Comparison of ENCODE assay signal across 8 cellular contexts in the genomic region with DNA sequence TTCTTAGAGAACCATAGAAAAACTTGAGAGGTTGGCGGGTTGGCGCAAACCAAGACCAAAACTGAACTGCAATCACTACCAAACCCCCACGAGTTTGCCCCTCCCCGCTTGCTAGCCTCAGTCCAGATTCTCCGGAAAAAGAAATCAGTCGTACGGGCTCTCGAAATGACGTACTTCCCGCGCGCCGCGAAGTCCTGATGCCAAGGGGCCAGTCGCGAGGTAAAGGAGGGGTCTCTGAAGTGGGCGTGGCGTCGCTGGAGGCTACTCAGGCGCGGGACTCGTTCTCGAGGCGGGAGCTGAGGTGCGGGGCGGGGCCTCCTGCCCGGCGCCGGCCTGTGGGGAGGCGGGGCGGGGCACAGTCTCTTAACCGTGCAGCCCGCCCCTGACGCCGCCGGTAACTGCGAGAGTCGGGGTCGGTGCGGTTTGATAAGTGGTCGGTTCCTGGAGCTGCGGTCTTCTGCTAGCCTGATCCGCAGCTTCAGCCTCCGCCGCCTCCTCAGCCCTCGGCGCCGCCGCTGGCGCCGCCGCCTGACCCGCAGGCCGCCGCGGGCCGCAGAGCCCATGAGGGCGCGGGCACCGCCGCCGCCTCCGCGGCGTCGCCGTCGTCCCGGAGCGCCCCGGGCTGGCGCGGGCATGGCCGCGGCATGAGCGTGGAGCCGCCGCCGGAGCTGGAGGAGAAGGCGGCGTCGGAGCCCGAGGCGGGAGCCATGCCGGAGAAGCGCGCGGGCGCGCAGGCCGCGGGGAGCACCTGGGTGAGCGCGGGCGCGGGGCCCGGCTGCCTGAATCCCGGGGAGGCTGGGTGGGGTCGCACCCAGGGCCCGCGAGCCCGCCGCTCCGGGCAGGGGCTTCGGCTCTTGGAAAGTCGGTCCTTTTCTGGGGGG. TPM values are rescaled to one million over a fixed set of nuclear protein-coding genes. Genes with fewer than 3 reads are reported as not detected.
A peak's percentile ranks its signal among the peaks of the same experiment; 100 is the strongest.
DNase-seq lines count a peak whose midpoint lies in the region; ATAC-seq and TF ChIP-seq lines count a peak whose summit lies in the region.
"Not testable (repeated sequence)": the region's sequence is repeated elsewhere in the genome, so short reads cannot be mapped to it uniquely, and the experiment has no call there.

No MANE protein-coding gene starts in this region.

- TF ChIP-seq POLR2A in GM15510 (IDR thresholded peaks at IDR 0.05; ENCODE audit: borderline replicate concordance, extremely low read depth, insufficient read length), result peak; percentile 58
- peak in 1 of 2 donors; percentile 83 for TF ChIP-seq POLR2A in heart left ventricle (IDR thresholded peaks at IDR 0.05)
- peak in 3 of 4 donors; percentile 57 to 79 (median 63) for TF ChIP-seq POLR2A in upper lobe of left lung (IDR thresholded peaks at IDR 0.05)

- not testable (repeated sequence) for H3K4me1 ChIP-seq in adipocyte (ENCODE audit: control insufficient read depth, insufficient read depth, low read length); heart left ventricle; upper lobe of left lung

- not testable (repeated sequence) for TF ChIP-seq CTCF in heart left ventricle (IDR thresholded peaks at IDR 0.05); upper lobe of left lung (IDR thresholded peaks at IDR 0.05)

- H3K9ac ChIP-seq in adipocyte (ENCODE audit: low read length), result peak overlapping the region; percentile 83

- TF ChIP-seq EP300 in upper lobe of left lung (IDR thresholded peaks at IDR 0.05), result not testable (repeated sequence)

- peak; percentile 63 for DNase-seq in NCI-H1436 treated with DMSO at 0.1 percent for 48 hours (lab: John Stamatoyannopoulos, UW)
- DNase-seq in SW480 (ENCODE audit: low spot score), result peak; percentile 85
- DNase-seq in adipocyte (ENCODE audit: low read depth), result peak; percentile 94
- DNase-seq in heart left ventricle, result peak; percentile 91 to 94 (median 92)
- DNase-seq in posterior cingulate gyrus, result peak; percentile 80 to 98 (median 88)
- peak; percentile 96 to 97 for DNase-seq in upper lobe of left lung

- intact Hi-C loops in heart left ventricle (cut with DNase I); posterior cingulate gyrus (cut with DNase I): not testable (repeated sequence)

- not testable (repeated sequence) for H3K36me3 ChIP-seq in adipocyte (ENCODE audit: control insufficient read depth, insufficient read depth, low read length, severe bottlenecking); heart left ventricle; upper lobe of left lung

- peak; percentile 82 for ATAC-seq in HG02870 (IDR thresholded peaks at IDR 0.05; ENCODE audit: unreplicated experiment)
- peak; percentile 99 to 100 (median 100) for ATAC-seq in heart left ventricle
- peak; percentile 99 to 100 for ATAC-seq in upper lobe of left lung (ENCODE audit: low FRiP score in 2 of 2)

- H3K4me3 ChIP-seq in adipocyte (ENCODE audit: low read length) (peak overlapping the region; percentile 82), heart left ventricle (peak overlapping the region; percentile 26 to 82 (median 64)), upper lobe of left lung (peak overlapping the region; percentile 51 to 73 (median 68))

- not testable (repeated sequence) for H3K27me3 ChIP-seq in adipocyte (replicated peaks; ENCODE audit: control insufficient read depth, insufficient read depth, low read length); heart left ventricle; upper lobe of left lung

- 0 to 2% (median 0%) methylated on average over 5 to 106 of the region's 106 CpGs for WGBS in heart left ventricle, 4 donors
- WGBS in upper lobe of left lung, 2 donors, result 0 to 1% methylated on average over 8 to 69 of the region's 106 CpGs

- not testable (repeated sequence) for H3K9me3 ChIP-seq in adipocyte (ENCODE audit: control insufficient read depth, low read length); heart left ventricle; upper lobe of left lung

- peak overlapping the region in 11 of 12 donors; percentile 59 to 80 (median 76) for H3K27ac ChIP-seq in heart left ventricle
- H3K27ac ChIP-seq in upper lobe of left lung, result peak overlapping the region; percentile 69 to 86 (median 80)

RNA-seq across cellular contexts. Expression of a gene that starts 46.0 kb away (rescaled TPM):
- total RNA-seq in heart left ventricle (not detected), upper lobe of left lung (not detected)
- not detected for polyA plus RNA-seq in heart left ventricle

Comparison
In these comparisons a context has a peak if more than half of its experiments do, and no peak if none do; other contexts are left out.
1. Peak in every context shown above with its lines: DNase-seq, ATAC-seq, H3K4me3 ChIP-seq and H3K27ac ChIP-seq.